In the genomic region with DNA sequence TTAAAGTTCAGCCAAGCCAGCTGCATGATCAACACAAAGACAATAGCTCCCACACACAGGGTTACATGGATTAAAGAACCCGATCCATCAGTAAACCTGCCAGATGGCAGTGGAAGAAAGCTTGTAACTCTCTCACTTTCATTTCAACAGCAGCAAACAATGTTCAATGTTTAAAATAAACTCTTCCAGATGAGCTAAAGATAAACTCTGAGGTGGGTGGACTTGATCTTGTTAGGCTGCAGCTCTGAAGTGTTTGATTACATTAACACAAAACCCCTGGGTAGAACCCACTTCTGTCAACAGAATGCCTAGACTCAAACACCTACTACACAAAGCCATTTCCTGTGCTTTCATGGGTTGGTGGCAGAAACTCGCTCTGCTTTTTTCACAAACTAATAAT, we compare ENCODE assay signal across 13 cellular contexts. TPM values are rescaled to one million over a fixed set of nuclear protein-coding genes. Genes with fewer than 3 reads are reported as not detected.
A peak's percentile ranks its signal among the peaks of the same experiment; 100 is the strongest.
DNase-seq lines count a peak whose midpoint lies in the region; ATAC-seq and TF ChIP-seq lines count a peak whose summit lies in the region.
"Had no signal": no experiment of that assay in that cellular context is flagged by ENCODE, and none has a peak within 500 bp of the region (broad histone marks: within the 10 kb centered on the region; RNA-seq: fewer than 3 reads in every experiment).

No MANE protein-coding gene starts in this region.

- H3K4me3 Mint-ChIP-seq in CD14-positive monocyte: no peak overlapping the region

- H3K4me1 ChIP-seq in lower lobe of right lung: peaks cover 14% of the 10 kb centered on the region

- ATAC-seq in HG02885 (IDR thresholded peaks at IDR 0.05; ENCODE audit: poor library complexity, unreplicated experiment) (peak; percentile 73), lower lobe of right lung (peak in 1 of 2 donors; percentile 45), left colon (no peak)

- H3K36me3 ChIP-seq in lower lobe of right lung: no peaks in the 10 kb centered on the region
- H3K36me3 ChIP-seq: spleen had no signal

- TF ChIP-seq CTCF in lower lobe of right lung (IDR thresholded peaks at IDR 0.05) (no peak), CD14-positive monocyte (IDR thresholded peaks at IDR 0.05) (no peak)

- H3K9me3 Mint-ChIP-seq in CD14-positive monocyte: peaks cover 0 to 2% (median 0%) of the 10 kb centered on the region in 7 donors

- H3K4me3 ChIP-seq in lower lobe of right lung: no peak overlapping the region
- H3K4me3 ChIP-seq: spleen had no signal

- DNase-seq in DMS 273 (lab: John Stamatoyannopoulos, UW; ENCODE audit: unreplicated experiment) (peak; percentile 21), DMS 273 treated with DMSO at 0.1 percent for 48 hours (lab: John Stamatoyannopoulos, UW) (no peak), NCI-H748 treated with DMSO at 0.1 percent for 48 hours (lab: John Stamatoyannopoulos, UW) (peak; percentile 90), lower lobe of right lung (no peak), occipital lobe (lab: John Stamatoyannopoulos, UW) (no peak), left colon (no peak), CD14-positive monocyte (ENCODE audit: low spot score) (no peak)
- DNase-seq: amniotic stem cell, spleen, substantia nigra, T-helper 1 cell had no signal

- peaks cover under 1 to 2% of the 10 kb centered on the region in 2 donors for H3K36me3 Mint-ChIP-seq in CD14-positive monocyte

- H3K27me3 Mint-ChIP-seq in CD14-positive monocyte (ENCODE audit: low read depth in 3 of 3): no peaks in the 10 kb centered on the region

- no peak overlapping the region for H3K27ac Mint-ChIP-seq in CD14-positive monocyte

- H3K4me1 Mint-ChIP-seq in CD14-positive monocyte: no peaks in the 10 kb centered on the region

- no peaks in the 10 kb centered on the region for H3K27me3 ChIP-seq in lower lobe of right lung (ENCODE audit: low read depth)
- H3K27me3 ChIP-seq: spleen had no signal

- no peaks in the 10 kb centered on the region for H3K9me3 ChIP-seq in lower lobe of right lung
- H3K9me3 ChIP-seq: spleen had no signal

- intact Hi-C loops in lower lobe of right lung (cut with DNase I): no loop called here
- intact Hi-C loops in left colon (cut with DNase I, micrococcal nuclease): no loop called here
- intact Hi-C loops in CD14-positive monocyte (cut with micrococcal nuclease): no loop called here

- H3K27ac ChIP-seq in lower lobe of right lung: peak overlapping the region; percentile 12
- H3K27ac ChIP-seq: 22Rv1, spleen had no signal

RNA-seq across cellular contexts. Expression of a gene that starts 13.9 kb away (rescaled TPM):
- total RNA-seq in lower lobe of right lung (18.3 TPM), occipital lobe (25.7 TPM), left colon (10 to 100 TPM; 21.9 to 22.7 TPM)
- 10 to 100 TPM; 14.3 to 16.3 TPM for polyA plus RNA-seq in CD14-positive monocyte

RNA-seq across cellular contexts. Expression of a gene that starts 42.8 kb away (rescaled TPM):
- total RNA-seq in lower lobe of right lung: not detected
- not detected for total RNA-seq in occipital lobe
- total RNA-seq in left colon: not detected
- not detected for polyA plus RNA-seq in CD14-positive monocyte
- total RNA-seq: spleen had no signal
- polyA plus RNA-seq: spleen had no signal

Comparison
In these comparisons a context has a peak if more than half of its experiments do, and no peak if none do; other contexts are left out.
1. DNase-seq: peak in DMS 273 (single experiment) and NCI-H748 treated with DMSO at 0.1 percent for 48 hours (single experiment); none in DMS 273 treated with DMSO at 0.1 percent for 48 hours (single experiment), lower lobe of right lung (single experiment), occipital lobe (single experiment), left colon (0 of 2) and CD14-positive monocyte (single experiment).